ENCODE assay signal across 12 cellular contexts in the genomic region with DNA sequence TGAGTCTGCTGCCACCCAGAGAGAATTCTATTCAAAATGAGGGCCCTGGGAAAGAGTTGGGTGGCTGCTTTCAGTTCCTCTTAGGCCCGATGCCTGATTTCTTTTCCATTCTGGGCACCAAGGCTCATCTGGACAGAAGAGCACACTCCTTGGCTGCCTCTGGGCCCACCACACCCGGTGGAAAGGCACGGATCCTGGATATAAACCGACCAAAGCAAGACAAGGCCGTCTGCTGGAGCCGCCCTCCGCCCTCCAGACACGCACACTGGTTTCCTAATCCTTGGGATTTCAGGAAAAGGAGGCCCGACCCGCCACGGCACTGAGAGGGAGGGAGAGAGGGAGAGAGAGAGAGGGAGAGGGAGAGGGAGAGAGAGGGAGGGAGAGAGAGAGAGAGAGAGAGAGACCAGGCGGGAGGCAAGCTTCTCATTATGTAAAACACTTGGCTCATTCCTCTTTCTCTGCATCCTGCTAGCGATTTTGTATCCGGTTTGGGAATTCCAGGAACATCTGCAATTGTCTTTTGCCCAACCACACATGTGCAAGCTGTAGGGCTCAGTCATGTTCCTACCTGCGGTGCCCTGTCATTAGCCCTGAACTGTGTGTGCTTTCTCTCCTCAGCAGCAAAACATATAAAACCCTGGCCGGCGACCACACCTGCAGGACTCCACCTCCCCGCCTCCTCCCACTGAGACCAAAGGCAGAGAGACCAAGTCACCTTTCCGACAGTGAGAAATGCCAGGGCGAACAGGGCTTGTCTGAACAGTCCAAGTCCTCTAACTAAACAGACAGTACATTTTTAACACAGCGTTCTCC.
DNase-seq lines count a peak whose midpoint lies in the region; FAIRE-seq and TF ChIP-seq lines count a peak whose summit lies in the region.
"Had no signal": no experiment of that assay in that cellular context is flagged by ENCODE, and none has a peak within 500 bp of the region (broad histone marks: within the 10 kb centered on the region; RNA-seq: fewer than 3 reads in every experiment).

No MANE protein-coding gene starts in this region.

- TF ChIP-seq POLR2A in vagina (IDR thresholded peaks at IDR 0.05): no peak

- in situ Hi-C loops in KBM-7 (cut with MboI; ENCODE audit: low pct_unique_long_range_greater_than_20kb, low sequenced_read_pairs): no loop called here

- intact Hi-C loops in kidney (cut with DNase I) (no loop called here), vagina (cut with DNase I) (no loop called here)

- no peaks in the 10 kb centered on the region for H3K36me3 ChIP-seq in kidney (ENCODE audit: control insufficient read depth in 1 of 2, insufficient read depth in 2 of 2, low read length in 2 of 2)
- no peaks in the 10 kb centered on the region for H3K36me3 ChIP-seq in vagina
- H3K36me3 ChIP-seq: upper lobe of left lung had no signal

- TF ChIP-seq CTCF in choroid plexus epithelial cell (conservative IDR thresholded peaks at IDR 0.05; ENCODE audit: low read depth, low read length) (no peak), kidney (IDR thresholded peaks at IDR 0.05; ENCODE audit: borderline replicate concordance, extremely low read depth, insufficient read depth) (no peak), vagina (IDR thresholded peaks at IDR 0.05) (no peak)

- H3K4me1 ChIP-seq in kidney (ENCODE audit: control insufficient read depth in 1 of 2, insufficient read depth in 1 of 2, low read depth in 1 of 2, low read length in 2 of 2) (peaks cover 0 to 3% of the 10 kb centered on the region in 2 donors), vagina (peaks cover 32% of the 10 kb centered on the region)

- no peak overlapping the region for H3K27ac ChIP-seq in kidney (ENCODE audit: low read depth in 2 of 2, low read length in 2 of 2)
- peak overlapping the region; percentile 83 for H3K27ac ChIP-seq in vagina
- H3K27ac ChIP-seq: upper lobe of left lung had no signal

- no peaks in the 10 kb centered on the region for H3K27me3 ChIP-seq in vagina
- H3K27me3 ChIP-seq: upper lobe of left lung had no signal

- DNase-seq in NCI-H510A treated with DMSO at 0.1 percent for 48 hours (lab: John Stamatoyannopoulos, UW): peak; percentile 34
- DNase-seq in NCI-H510A (lab: John Stamatoyannopoulos, UW): no peak
- DNase-seq in choroid plexus epithelial cell (ENCODE audit: low read depth): peak; percentile 40
- peak; percentile 83 for DNase-seq in kidney
- DNase-seq in vagina (ENCODE audit: extremely low spot score in 2 of 2): peak in 1 of 2 donors; percentile 93
- no peak for DNase-seq in SIG-M5 treated with dmso at 0.1 percent for 504 hours (lab: John Stamatoyannopoulos, UW; ENCODE audit: unreplicated experiment)
- no peak for DNase-seq in KBM-7
- DNase-seq in NCI-H446 (lab: John Stamatoyannopoulos, UW): no peak
- DNase-seq: activated naive CD4-positive, alpha-beta T cell; NCI-H1436; stimulated activated CD4-positive, alpha-beta T cell treated with anti-CD3 and anti-CD28 coated beads, Interleukin-12 subunit alpha, Interleukin-12 subunit beta, amount 100 ng/mL, for 4 hours; upper lobe of left lung had no signal

- no peak overlapping the region for H3K9ac ChIP-seq in kidney (ENCODE audit: low read length in 2 of 2)

- no peak for FAIRE-seq in kidney (lab: Jason Lieb, UNC)

- no peak overlapping the region for H3K4me3 ChIP-seq in choroid plexus epithelial cell (ENCODE audit: low read depth, low read length)
- H3K4me3 ChIP-seq in kidney (ENCODE audit: low read length in 2 of 2): no peak overlapping the region
- no peak overlapping the region for H3K4me3 ChIP-seq in vagina
- H3K4me3 ChIP-seq: upper lobe of left lung had no signal

- H3K9me3 ChIP-seq in kidney (ENCODE audit: control insufficient read depth in 1 of 2, low read length in 2 of 2): no peaks in the 10 kb centered on the region
- H3K9me3 ChIP-seq in vagina: no peaks in the 10 kb centered on the region
- H3K9me3 ChIP-seq: upper lobe of left lung had no signal

Comparison
In these comparisons a context has a peak if more than half of its experiments do, and no peak if none do; other contexts are left out.
1. DNase-seq: peak in NCI-H510A treated with DMSO at 0.1 percent for 48 hours (single experiment), choroid plexus epithelial cell (single experiment) and kidney (single experiment); none in NCI-H510A (single experiment), SIG-M5 treated with dmso at 0.1 percent for 504 hours (single experiment), KBM-7 (single experiment) and NCI-H446 (0 of 2).